21 cellular contexts compared by ENCODE assay signal in genomic region chr10:61618388-61618961, GRCh38. TPM values are rescaled to one million over a fixed set of nuclear protein-coding genes. Genes with fewer than 3 reads are reported as not detected.
"Had no signal": no experiment of that assay in that cellular context is flagged by ENCODE, and none has a peak within 500 bp of the region (broad histone marks: within the 10 kb centered on the region; RNA-seq: fewer than 3 reads in every experiment).

No MANE protein-coding gene starts in this region.

- ATAC-seq: activated naive CD4-positive, alpha-beta T cell treated with anti-CD3 and anti-CD28 coated beads, Interleukin-2, amount 50 U/mL, for 72 hours; T-helper 17 cell had no signal

- H3K9ac ChIP-seq: neural progenitor cell had no signal

- H3K27me3 ChIP-seq: brain microvascular endothelial cell, colonic mucosa, neural progenitor cell, tibial artery had no signal

- H3K27ac ChIP-seq: adrenal gland, brain microvascular endothelial cell, colonic mucosa, left ventricle myocardium inferior, neural progenitor cell, tibial artery, VCaP had no signal

- H3K4me2 ChIP-seq: neural progenitor cell had no signal

- DNase-seq: activated CD4-positive, CD25-positive, alpha-beta regulatory T cell treated with anti-CD3 and anti-CD28 coated beads, Interleukin-2, amount 50 U/mL, for 72 hours; activated CD8-positive, alpha-beta memory T cell treated with anti-CD3 and anti-CD28 coated beads for 24 hours; activated CD8-positive, alpha-beta memory T cell treated with anti-CD3 and anti-CD28 coated beads, Interleukin-2, amount 50 U/mL, for 48 hours; activated gamma-delta T cell; adrenal gland; brain microvascular endothelial cell; central memory CD4-positive, alpha-beta T cell; colonic mucosa; endodermal cell; erythroblast; head of caudate nucleus; left ventricle myocardium inferior; mammary epithelial cell; stimulated activated CD4-positive, alpha-beta T cell treated with anti-CD3 and anti-CD28 coated beads, Interleukin-12 subunit alpha, Interleukin-12 subunit beta, amount 100 ng/mL, for 4 hours; stimulated activated CD4-positive, alpha-beta T cell treated with anti-CD3 and anti-CD28 coated beads, Interleukin-1b, Interleukin-23, amount 100 ng/mL, for 48 hours; stimulated activated naive CD4-positive, alpha-beta T cell treated with Interleukin-2 at 50 U/mL for 16 hours; T-helper 17 cell; tibial artery had no signal

- H3K4me3 ChIP-seq: adrenal gland, colonic mucosa, left ventricle myocardium inferior, neural progenitor cell, tibial artery had no signal

- H3K9me3 ChIP-seq: adrenal gland, colonic mucosa, left ventricle myocardium inferior, tibial artery had no signal

- H2AFZ ChIP-seq: neural progenitor cell had no signal

- H3K36me3 ChIP-seq: adrenal gland, brain microvascular endothelial cell, colonic mucosa, left ventricle myocardium inferior, neural progenitor cell, tibial artery had no signal

RNA-seq across cellular contexts. Expression of gene CABCOCO1, which starts 44.3 kb away (rescaled TPM):
- polyA plus RNA-seq: mammary epithelial cell had no signal
